Comparison of ENCODE assay signal across 1 cellular context in the genomic region with DNA sequence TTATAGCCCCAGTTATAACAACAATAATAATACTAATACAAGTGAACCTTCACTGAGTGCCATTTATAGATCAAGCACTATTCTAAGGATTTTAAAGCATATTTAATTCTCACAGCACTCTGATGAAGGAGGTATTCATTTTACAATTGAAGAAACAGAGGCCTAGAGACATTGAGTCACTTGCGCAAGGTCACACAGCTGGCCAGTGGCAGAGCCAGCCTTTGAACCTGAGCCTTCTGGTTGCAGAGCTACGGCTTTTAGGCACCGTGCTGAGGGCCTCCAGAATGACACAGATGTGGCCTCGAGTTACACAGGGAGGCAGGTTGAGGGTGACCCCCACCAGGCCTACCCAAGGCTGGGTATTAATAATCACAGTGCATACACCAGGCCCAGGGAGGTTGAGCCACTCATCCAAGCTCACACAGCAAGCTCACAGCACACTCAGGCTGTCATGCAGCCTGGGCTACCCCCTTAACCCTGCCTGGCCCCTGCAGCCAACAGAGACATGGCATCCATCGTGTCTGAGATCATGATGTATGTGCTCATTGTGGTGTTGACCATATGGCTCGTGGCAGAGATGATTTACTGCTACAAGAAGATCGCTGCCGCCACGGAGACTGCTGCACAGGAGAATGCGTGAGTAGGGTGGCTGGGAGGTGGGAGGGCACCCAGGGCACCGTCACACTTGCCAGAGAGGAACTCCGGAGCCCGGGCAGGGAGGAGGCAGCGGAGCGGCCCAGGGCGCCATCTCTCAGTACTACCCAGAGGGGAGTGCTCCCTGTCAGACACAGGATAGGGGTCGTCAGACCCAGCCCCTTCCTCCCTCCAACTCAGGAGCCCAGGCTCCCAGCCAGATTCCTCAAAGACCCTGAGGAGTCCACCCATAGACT.
TF ChIP-seq lines count a peak whose summit lies in the region.

No MANE protein-coding gene starts in this region.

TF ChIP-seq in HepG2, 621 proteins besides CTCF, POLR2A, EP300 and RAD21 (continued from another document and continues in another):
- no peak for TF ChIP-seq SNAPC4 (CRISPR knock-in tag; IDR thresholded peaks at IDR 0.05)
- TF ChIP-seq ZFP37 (CRISPR knock-in tag; IDR thresholded peaks at IDR 0.05; ENCODE audit: borderline replicate concordance) = no peak
- TF ChIP-seq THRA (CRISPR knock-in tag; IDR thresholded peaks at IDR 0.05; ENCODE audit: borderline replicate concordance) = no peak
- no peak for TF ChIP-seq NPAS2 (CRISPR knock-in tag; IDR thresholded peaks at IDR 0.05; ENCODE audit: borderline replicate concordance)
- TF ChIP-seq, protein P1, sequence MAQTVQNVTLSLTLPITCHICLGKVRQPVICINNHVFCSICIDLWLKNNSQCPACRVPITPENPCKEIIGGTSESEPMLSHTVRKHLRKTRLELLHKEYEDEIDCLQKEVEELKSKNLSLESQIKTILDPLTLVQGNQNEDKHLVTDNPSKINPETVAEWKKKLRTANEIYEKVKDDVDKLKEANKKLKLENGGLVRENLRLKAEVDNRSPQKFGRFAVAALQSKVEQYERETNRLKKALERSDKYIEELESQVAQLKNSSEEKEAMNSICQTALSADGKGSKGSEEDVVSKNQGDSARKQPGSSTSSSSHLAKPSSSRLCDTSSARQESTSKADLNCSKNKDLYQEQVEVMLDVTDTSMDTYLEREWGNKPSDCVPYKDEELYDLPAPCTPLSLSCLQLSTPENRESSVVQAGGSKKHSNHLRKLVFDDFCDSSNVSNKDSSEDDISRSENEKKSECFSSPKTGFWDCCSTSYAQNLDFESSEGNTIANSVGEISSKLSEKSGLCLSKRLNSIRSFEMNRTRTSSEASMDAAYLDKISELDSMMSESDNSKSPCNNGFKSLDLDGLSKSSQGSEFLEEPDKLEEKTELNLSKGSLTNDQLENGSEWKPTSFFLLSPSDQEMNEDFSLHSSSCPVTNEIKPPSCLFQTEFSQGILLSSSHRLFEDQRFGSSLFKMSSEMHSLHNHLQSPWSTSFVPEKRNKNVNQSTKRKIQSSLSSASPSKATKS (CRISPR knock-in tag; IDR thresholded peaks at IDR 0.05) = no peak
- TF ChIP-seq, protein P2, sequence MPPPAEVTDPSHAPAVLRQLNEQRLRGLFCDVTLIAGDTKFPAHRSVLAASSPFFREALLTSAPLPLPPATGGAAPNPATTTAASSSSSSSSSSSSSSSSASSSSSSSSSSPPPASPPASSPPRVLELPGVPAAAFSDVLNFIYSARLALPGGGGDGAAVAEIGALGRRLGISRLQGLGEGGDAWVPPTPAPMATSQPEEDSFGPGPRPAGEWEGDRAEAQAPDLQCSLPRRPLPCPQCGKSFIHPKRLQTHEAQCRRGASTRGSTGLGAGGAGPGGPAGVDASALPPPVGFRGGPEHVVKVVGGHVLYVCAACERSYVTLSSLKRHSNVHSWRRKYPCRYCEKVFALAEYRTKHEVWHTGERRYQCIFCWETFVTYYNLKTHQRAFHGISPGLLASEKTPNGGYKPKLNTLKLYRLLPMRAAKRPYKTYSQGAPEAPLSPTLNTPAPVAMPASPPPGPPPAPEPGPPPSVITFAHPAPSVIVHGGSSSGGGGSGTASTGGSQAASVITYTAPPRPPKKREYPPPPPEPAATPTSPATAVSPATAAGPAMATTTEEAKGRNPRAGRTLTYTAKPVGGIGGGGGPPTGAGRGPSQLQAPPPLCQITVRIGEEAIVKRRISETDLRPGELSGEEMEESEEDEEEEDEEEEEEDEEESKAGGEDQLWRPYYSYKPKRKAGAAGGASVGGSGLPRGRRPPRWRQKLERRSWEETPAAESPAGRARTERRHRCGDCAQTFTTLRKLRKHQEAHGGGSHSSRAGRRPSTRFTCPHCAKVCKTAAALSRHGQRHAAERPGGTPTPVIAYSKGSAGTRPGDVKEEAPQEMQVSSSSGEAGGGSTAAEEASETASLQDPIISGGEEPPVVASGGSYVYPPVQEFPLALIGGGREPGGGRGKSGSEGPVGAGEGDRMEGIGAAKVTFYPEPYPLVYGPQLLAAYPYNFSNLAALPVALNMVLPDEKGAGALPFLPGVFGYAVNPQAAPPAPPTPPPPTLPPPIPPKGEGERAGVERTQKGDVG (CRISPR knock-in tag; IDR thresholded peaks at IDR 0.05; ENCODE audit: borderline replicate concordance) = no peak
- no peak for TF ChIP-seq MBD4 (IDR thresholded peaks at IDR 0.05; ENCODE audit: borderline replicate concordance, low read length)
- TF ChIP-seq ZNF891 (CRISPR knock-in tag; IDR thresholded peaks at IDR 0.05) = no peak
- no peak for TF ChIP-seq PRDM15 (CRISPR knock-in tag; IDR thresholded peaks at IDR 0.05)
- TF ChIP-seq, protein P3, sequence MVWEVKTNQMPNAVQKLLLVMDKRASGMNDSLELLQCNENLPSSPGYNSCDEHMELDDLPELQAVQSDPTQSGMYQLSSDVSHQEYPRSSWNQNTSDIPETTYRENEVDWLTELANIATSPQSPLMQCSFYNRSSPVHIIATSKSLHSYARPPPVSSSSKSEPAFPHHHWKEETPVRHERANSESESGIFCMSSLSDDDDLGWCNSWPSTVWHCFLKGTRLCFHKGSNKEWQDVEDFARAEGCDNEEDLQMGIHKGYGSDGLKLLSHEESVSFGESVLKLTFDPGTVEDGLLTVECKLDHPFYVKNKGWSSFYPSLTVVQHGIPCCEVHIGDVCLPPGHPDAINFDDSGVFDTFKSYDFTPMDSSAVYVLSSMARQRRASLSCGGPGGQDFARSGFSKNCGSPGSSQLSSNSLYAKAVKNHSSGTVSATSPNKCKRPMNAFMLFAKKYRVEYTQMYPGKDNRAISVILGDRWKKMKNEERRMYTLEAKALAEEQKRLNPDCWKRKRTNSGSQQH (CRISPR knock-in tag; IDR thresholded peaks at IDR 0.05; ENCODE audit: low read depth) = no peak
- TF ChIP-seq ZNF784 (CRISPR knock-in tag; IDR thresholded peaks at IDR 0.05; ENCODE audit: borderline replicate concordance) = no peak
- no peak for TF ChIP-seq ZNF180 (CRISPR knock-in tag; IDR thresholded peaks at IDR 0.05; ENCODE audit: borderline replicate concordance, low read depth)
- no peak for TF ChIP-seq NCOA2 (CRISPR knock-in tag; IDR thresholded peaks at IDR 0.05)
- TF ChIP-seq KDM6A (CRISPR knock-in tag; IDR thresholded peaks at IDR 0.05; ENCODE audit: low read depth) = no peak
- TF ChIP-seq PHF21A (CRISPR knock-in tag; IDR thresholded peaks at IDR 0.05) = no peak
- no peak for TF ChIP-seq PHF5A (CRISPR knock-in tag; IDR thresholded peaks at IDR 0.05; ENCODE audit: low read depth, unreplicated experiment)
- TF ChIP-seq EEA1 (CRISPR knock-in tag; IDR thresholded peaks at IDR 0.05; ENCODE audit: borderline replicate concordance) = no peak
- no peak for TF ChIP-seq PPARG (CRISPR knock-in tag; conservative IDR thresholded peaks at IDR 0.05)
- TF ChIP-seq KLF12 (CRISPR knock-in tag; IDR thresholded peaks at IDR 0.05; ENCODE audit: borderline replicate concordance) = no peak
- no peak for TF ChIP-seq KLF16 (CRISPR knock-in tag; IDR thresholded peaks at IDR 0.05)
- TF ChIP-seq ZNF563 (CRISPR knock-in tag; IDR thresholded peaks at IDR 0.05) = no peak
- TF ChIP-seq ZNF292 (CRISPR knock-in tag; IDR thresholded peaks at IDR 0.05; ENCODE audit: borderline replicate concordance, low read depth) = 0 out of 2 replicates have a peak, but pooled peaks have one; percentile 12
- no peak for TF ChIP-seq GABPA (IDR thresholded peaks at IDR 0.05; ENCODE audit: low read depth, low read length)
- TF ChIP-seq GABPA (CRISPR knock-in tag; IDR thresholded peaks at IDR 0.05; ENCODE audit: low read depth) = no peak
- peak; percentile 99 for TF ChIP-seq ZNF768 (CRISPR knock-in tag; IDR thresholded peaks at IDR 0.05)
- TF ChIP-seq PHB2 (IDR thresholded peaks at IDR 0.05; ENCODE audit: partially characterized antibody) = no peak
- TF ChIP-seq AKAP8 (CRISPR knock-in tag; IDR thresholded peaks at IDR 0.05) = no peak
- no peak for TF ChIP-seq NFYB (CRISPR knock-in tag; IDR thresholded peaks at IDR 0.05)
- TF ChIP-seq, protein P4, sequence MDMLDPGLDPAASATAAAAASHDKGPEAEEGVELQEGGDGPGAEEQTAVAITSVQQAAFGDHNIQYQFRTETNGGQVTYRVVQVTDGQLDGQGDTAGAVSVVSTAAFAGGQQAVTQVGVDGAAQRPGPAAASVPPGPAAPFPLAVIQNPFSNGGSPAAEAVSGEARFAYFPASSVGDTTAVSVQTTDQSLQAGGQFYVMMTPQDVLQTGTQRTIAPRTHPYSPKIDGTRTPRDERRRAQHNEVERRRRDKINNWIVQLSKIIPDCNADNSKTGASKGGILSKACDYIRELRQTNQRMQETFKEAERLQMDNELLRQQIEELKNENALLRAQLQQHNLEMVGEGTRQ (IDR thresholded peaks at IDR 0.05; ENCODE audit: low read depth, low read length) = no peak
- TF ChIP-seq, protein P4 (CRISPR knock-in tag; IDR thresholded peaks at IDR 0.05; ENCODE audit: borderline replicate concordance) = no peak
- TF ChIP-seq, protein P5, sequence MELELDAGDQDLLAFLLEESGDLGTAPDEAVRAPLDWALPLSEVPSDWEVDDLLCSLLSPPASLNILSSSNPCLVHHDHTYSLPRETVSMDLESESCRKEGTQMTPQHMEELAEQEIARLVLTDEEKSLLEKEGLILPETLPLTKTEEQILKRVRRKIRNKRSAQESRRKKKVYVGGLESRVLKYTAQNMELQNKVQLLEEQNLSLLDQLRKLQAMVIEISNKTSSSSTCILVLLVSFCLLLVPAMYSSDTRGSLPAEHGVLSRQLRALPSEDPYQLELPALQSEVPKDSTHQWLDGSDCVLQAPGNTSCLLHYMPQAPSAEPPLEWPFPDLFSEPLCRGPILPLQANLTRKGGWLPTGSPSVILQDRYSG (CRISPR knock-in tag; IDR thresholded peaks at IDR 0.05) = no peak
